9 cellular contexts compared by ENCODE assay signal in genomic region chr3:179929091-179929529, GRCh38.
DNase-seq lines count a peak whose midpoint lies in the region; ATAC-seq and TF ChIP-seq lines count a peak whose summit lies in the region.
"Had no signal": no experiment of that assay in that cellular context is flagged by ENCODE, and none has a peak within 500 bp of the region (broad histone marks: within the 10 kb centered on the region; RNA-seq: fewer than 3 reads in every experiment).

No MANE protein-coding gene starts in this region.

- POLR2A ChIA-PET in activated CD4-positive, alpha-beta T cell treated with anti-CD3 and anti-CD28 coated beads, Interleukin-2, amount 10 ng/mL, durations not matched to agents 7 days and 5 days (lab: Charles Lee): no interaction called here

- H3K36me3 Mint-ChIP-seq in natural killer cell (no peaks in the 10 kb centered on the region), nephron progenitor cell (ENCODE audit: low read depth) (no peaks in the 10 kb centered on the region), T-helper 17 cell (ENCODE audit: low read depth) (no peaks in the 10 kb centered on the region)
- H3K36me3 Mint-ChIP-seq in natural killer cell treated with Interleukin-12 subunit alpha and Interleukin-12 subunit beta and Interleukin-15 and Interleukin-18, amount 100 ng/mL, for 72 hours: no peaks in the 10 kb centered on the region
- no peaks in the 10 kb centered on the region for H3K36me3 Mint-ChIP-seq in activated CD4-positive, alpha-beta T cell treated with anti-CD3 and anti-CD28 coated beads, Interleukin-2, amount 10 ng/mL, durations not matched to agents 7 days and 5 days (ENCODE audit: low read depth)

- ATAC-seq in natural killer cell (no peak), HG03039 (IDR thresholded peaks at IDR 0.05; ENCODE audit: unreplicated experiment) (peak; percentile 47), T-helper 17 cell (no peak)
- no peak for ATAC-seq in natural killer cell treated with Interleukin-12 subunit alpha and Interleukin-12 subunit beta and Interleukin-15 and Interleukin-18, amount 100 ng/mL, for 72 hours
- ATAC-seq: left colon had no signal

- H3K27me3 Mint-ChIP-seq in natural killer cell (ENCODE audit: low read depth in 2 of 2) (peaks cover 8 to 12% of the 10 kb centered on the region in 2 donors), nephron progenitor cell (ENCODE audit: low read depth, poor library complexity) (no peaks in the 10 kb centered on the region), T-helper 17 cell (peaks cover 22% of the 10 kb centered on the region)
- peaks cover 15 to 23% of the 10 kb centered on the region in 2 donors for H3K27me3 Mint-ChIP-seq in natural killer cell treated with Interleukin-12 subunit alpha and Interleukin-12 subunit beta and Interleukin-15 and Interleukin-18, amount 100 ng/mL, for 72 hours
- peaks cover 14% of the 10 kb centered on the region for H3K27me3 Mint-ChIP-seq in activated CD4-positive, alpha-beta T cell treated with anti-CD3 and anti-CD28 coated beads, Interleukin-2, amount 10 ng/mL, durations not matched to agents 7 days and 5 days

- H3K9me3 ChIP-seq in T-helper 17 cell (ENCODE audit: control insufficient read depth, low read length, poor library complexity, severe bottlenecking): no peaks in the 10 kb centered on the region

- no peaks in the 10 kb centered on the region for H3K9me3 Mint-ChIP-seq in natural killer cell
- no peaks in the 10 kb centered on the region for H3K9me3 Mint-ChIP-seq in natural killer cell treated with Interleukin-12 subunit alpha and Interleukin-12 subunit beta and Interleukin-15 and Interleukin-18, amount 100 ng/mL, for 72 hours
- H3K9me3 Mint-ChIP-seq in activated CD4-positive, alpha-beta T cell treated with anti-CD3 and anti-CD28 coated beads, Interleukin-2, amount 10 ng/mL, durations not matched to agents 7 days and 5 days: no peaks in the 10 kb centered on the region
- no peaks in the 10 kb centered on the region for H3K9me3 Mint-ChIP-seq in nephron progenitor cell

- no peaks in the 10 kb centered on the region for H3K4me1 Mint-ChIP-seq in natural killer cell
- no peaks in the 10 kb centered on the region for H3K4me1 Mint-ChIP-seq in natural killer cell treated with Interleukin-12 subunit alpha and Interleukin-12 subunit beta and Interleukin-15 and Interleukin-18, amount 100 ng/mL, for 72 hours (ENCODE audit: low read depth in 2 of 2)
- H3K4me1 Mint-ChIP-seq in activated CD4-positive, alpha-beta T cell treated with anti-CD3 and anti-CD28 coated beads, Interleukin-2, amount 10 ng/mL, durations not matched to agents 7 days and 5 days: no peaks in the 10 kb centered on the region
- peaks cover 23% of the 10 kb centered on the region for H3K4me1 Mint-ChIP-seq in nephron progenitor cell
- H3K4me1 Mint-ChIP-seq in T-helper 17 cell: peaks cover 2% of the 10 kb centered on the region

- intact Hi-C loops in natural killer cell (cut with micrococcal nuclease): no loop called here

- H3K27ac Mint-ChIP-seq in natural killer cell (no peak overlapping the region), nephron progenitor cell (no peak overlapping the region), T-helper 17 cell (no peak overlapping the region)
- no peak overlapping the region for H3K27ac Mint-ChIP-seq in natural killer cell treated with Interleukin-12 subunit alpha and Interleukin-12 subunit beta and Interleukin-15 and Interleukin-18, amount 100 ng/mL, for 72 hours
- H3K27ac Mint-ChIP-seq in activated CD4-positive, alpha-beta T cell treated with anti-CD3 and anti-CD28 coated beads, Interleukin-2, amount 10 ng/mL, durations not matched to agents 7 days and 5 days: no peak overlapping the region

- TF ChIP-seq CTCF in natural killer cell (IDR thresholded peaks at IDR 0.05) (peak; percentile 32), nephron progenitor cell (IDR thresholded peaks at IDR 0.05) (peak; percentile 82)

- DNase-seq in natural killer cell (no peak), NCI-H345 (lab: John Stamatoyannopoulos, UW) (peak; percentile 71), epidermal melanocyte (ENCODE audit: insufficient read length, low spot score) (peak; percentile 51), nephron progenitor cell (peak; percentile 66), T-helper 17 cell (no peak)
- DNase-seq in natural killer cell treated with Interleukin-12 subunit alpha and Interleukin-12 subunit beta and Interleukin-15 and Interleukin-18, amount 100 ng/mL, for 72 hours (ENCODE audit: low spot score): no peak
- DNase-seq in activated CD4-positive, alpha-beta T cell treated with anti-CD3 and anti-CD28 coated beads, Interleukin-2, amount 10 ng/mL, durations not matched to agents 7 days and 5 days: peak; percentile 43

- H3K4me3 Mint-ChIP-seq in natural killer cell (no peak overlapping the region), nephron progenitor cell (no peak overlapping the region), T-helper 17 cell (no peak overlapping the region)
- no peak overlapping the region for H3K4me3 Mint-ChIP-seq in natural killer cell treated with Interleukin-12 subunit alpha and Interleukin-12 subunit beta and Interleukin-15 and Interleukin-18, amount 100 ng/mL, for 72 hours
- H3K4me3 Mint-ChIP-seq in activated CD4-positive, alpha-beta T cell treated with anti-CD3 and anti-CD28 coated beads, Interleukin-2, amount 10 ng/mL, durations not matched to agents 7 days and 5 days: no peak overlapping the region

- CTCF ChIA-PET in activated CD4-positive, alpha-beta T cell treated with anti-CD3 and anti-CD28 coated beads, Interleukin-2, amount 10 ng/mL, durations not matched to agents 7 days and 5 days (lab: Charles Lee): interaction anchor here (0.6 to 1.9 kb wide), 6 partner anchors 10 to 120 kb away, joined by 3 to 4 read pairs (median 4); no protein-coding TSS in a partner anchor

Comparison
In these comparisons a context has a peak if more than half of its experiments do, and no peak if none do; other contexts are left out.
1. DNase-seq: peak in NCI-H345 (single experiment), activated CD4-positive, alpha-beta T cell treated with anti-CD3 and anti-CD28 coated beads, Interleukin-2, amount 10 ng/mL, durations not matched to agents 7 days and 5 days (single experiment), epidermal melanocyte (single experiment) and nephron progenitor cell (single experiment); none in natural killer cell (single experiment), natural killer cell treated with Interleukin-12 subunit alpha and Interleukin-12 subunit beta and Interleukin-15 and Interleukin-18, amount 100 ng/mL, for 72 hours (single experiment) and T-helper 17 cell (0 of 3).